19 cellular contexts compared by ENCODE assay signal in the genomic region with DNA sequence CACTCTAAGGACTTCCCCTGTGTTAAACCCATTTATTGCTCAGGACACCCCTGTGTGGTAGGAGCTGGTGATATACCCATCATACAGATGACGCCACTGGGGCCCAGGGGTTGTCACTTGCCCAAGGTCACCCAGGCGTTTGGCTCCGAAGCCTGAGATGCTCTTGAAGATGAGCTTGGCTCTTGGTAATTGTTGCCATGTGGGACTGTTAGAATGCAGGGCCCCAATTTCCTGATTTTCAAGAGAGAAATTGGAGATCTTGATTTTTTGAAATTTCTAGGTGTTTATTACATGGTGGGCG.
"Had no signal": no experiment of that assay in that cellular context is flagged by ENCODE, and none has a peak within 500 bp of the region (broad histone marks: within the 10 kb centered on the region; RNA-seq: fewer than 3 reads in every experiment).

No MANE protein-coding gene starts in this region.

- DNase-seq: Karpas-422, KG1, NCI-H1092, NCI-H1436, NCI-H187, NCI-H2029, NCI-H2081 treated with DMSO at 0.1 percent for 48 hours, NCI-H2171, NCI-H226, NCI-H446, NCI-H510A, NCI-H524 treated with DMSO at 0.1 percent for 48 hours, NCI-H69, NCI-H774, RPMI8226, SHP77, SJCRH30 had no signal

- ATAC-seq: SK-N-SH treated with all-trans-retinoic acid at 6 μM for 48 hours had no signal

- H3K27ac ChIP-seq: SJCRH30 had no signal

- H3K4me3 ChIP-seq: MG63, SJCRH30 had no signal

- H3K36me3 ChIP-seq: MG63, SJCRH30 had no signal

- H3K27me3 ChIP-seq: MG63, SJCRH30 had no signal

- H3K9me3 ChIP-seq: MG63 had no signal
